In genomic region chr20:45021626-45022025, GRCh38 we compare ENCODE assay signal across 21 cellular contexts. TPM values are rescaled to one million over a fixed set of nuclear protein-coding genes. Genes with fewer than 3 reads are reported as not detected.
DNase-seq lines count a peak whose midpoint lies in the region; ATAC-seq and TF ChIP-seq lines count a peak whose summit lies in the region.
"Had no signal": no experiment of that assay in that cellular context is flagged by ENCODE, and none has a peak within 500 bp of the region (broad histone marks: within the 10 kb centered on the region; RNA-seq: fewer than 3 reads in every experiment).

No MANE protein-coding gene starts in this region.

- POLR2A ChIA-PET in SK-N-SH (lab: Yijun Ruan, JAX): no interaction called here

- no peak overlapping the region for H3K4me3 Mint-ChIP-seq in activated naive CD4-positive, alpha-beta T cell treated with anti-CD3 and anti-CD28 coated beads, Interleukin-2, amount 50 U/mL, for 24 hours
- no peak overlapping the region for H3K4me3 Mint-ChIP-seq in activated naive CD4-positive, alpha-beta T cell treated with anti-CD3 and anti-CD28 coated beads, Interleukin-2, amount 10 ng/mL, durations not matched to agents 7 days and 5 days
- H3K4me3 Mint-ChIP-seq in activated naive CD8-positive, alpha-beta T cell treated with anti-CD3 and anti-CD28 coated beads, Interleukin-2, amount 50 U/mL, for 24 hours: no peak overlapping the region
- H3K4me3 Mint-ChIP-seq in nephron: no peak overlapping the region

- H3K36me3 ChIP-seq in SK-N-SH (replicated peaks in 1 of 2; ENCODE audit: control insufficient read depth in 1 of 2, insufficient read depth in 2 of 2, low read length in 1 of 2): peaks cover 29 to 35% of the 10 kb centered on the region in 2 experiments

- no peak overlapping the region for H3K4me3 ChIP-seq in SK-N-SH (ENCODE audit: low read depth in 2 of 2, low read length in 1 of 2)
- H3K4me3 ChIP-seq: BLaER1 treated with 17β-estradiol and CSF1 and Interleukin-3, amounts not matched to agents 10 nM and 100 nM; GM23248; Peyer's patch had no signal

- H4K20me1 ChIP-seq in SK-N-SH (ENCODE audit: insufficient read depth): no peaks in the 10 kb centered on the region

- H3K4me1 ChIP-seq in SK-N-SH (ENCODE audit: control insufficient read depth in 1 of 2, insufficient read depth in 2 of 2, low read depth in 1 of 2, low read length in 1 of 2): peaks cover 12% of the 10 kb centered on the region in 2 experiments
- H3K4me1 ChIP-seq: BLaER1 treated with 17β-estradiol and CSF1 and Interleukin-3, amounts not matched to agents 10 nM and 100 nM; Peyer's patch had no signal

- no peaks in the 10 kb centered on the region for H3K9me3 Mint-ChIP-seq in activated naive CD4-positive, alpha-beta T cell treated with anti-CD3 and anti-CD28 coated beads, Interleukin-2, amount 50 U/mL, for 24 hours
- H3K9me3 Mint-ChIP-seq in activated naive CD4-positive, alpha-beta T cell treated with anti-CD3 and anti-CD28 coated beads, Interleukin-2, amount 10 ng/mL, durations not matched to agents 7 days and 5 days: no peaks in the 10 kb centered on the region
- no peaks in the 10 kb centered on the region for H3K9me3 Mint-ChIP-seq in activated naive CD8-positive, alpha-beta T cell treated with anti-CD3 and anti-CD28 coated beads, Interleukin-2, amount 50 U/mL, for 24 hours
- no peaks in the 10 kb centered on the region for H3K9me3 Mint-ChIP-seq in nephron

- peaks cover 30% of the 10 kb centered on the region for H3K36me3 Mint-ChIP-seq in activated naive CD4-positive, alpha-beta T cell treated with anti-CD3 and anti-CD28 coated beads, Interleukin-2, amount 50 U/mL, for 24 hours
- peaks cover 43% of the 10 kb centered on the region for H3K36me3 Mint-ChIP-seq in activated naive CD4-positive, alpha-beta T cell treated with anti-CD3 and anti-CD28 coated beads, Interleukin-2, amount 10 ng/mL, durations not matched to agents 7 days and 5 days
- H3K36me3 Mint-ChIP-seq in activated naive CD8-positive, alpha-beta T cell treated with anti-CD3 and anti-CD28 coated beads, Interleukin-2, amount 50 U/mL, for 24 hours (ENCODE audit: low read depth): peaks cover 79% of the 10 kb centered on the region
- peaks cover 19% of the 10 kb centered on the region for H3K36me3 Mint-ChIP-seq in nephron (ENCODE audit: low read depth)

- peaks cover 86% of the 10 kb centered on the region for H3K4me1 Mint-ChIP-seq in activated naive CD4-positive, alpha-beta T cell treated with anti-CD3 and anti-CD28 coated beads, Interleukin-2, amount 50 U/mL, for 24 hours
- peaks cover 4% of the 10 kb centered on the region for H3K4me1 Mint-ChIP-seq in activated naive CD4-positive, alpha-beta T cell treated with anti-CD3 and anti-CD28 coated beads, Interleukin-2, amount 10 ng/mL, durations not matched to agents 7 days and 5 days
- H3K4me1 Mint-ChIP-seq in activated naive CD8-positive, alpha-beta T cell treated with anti-CD3 and anti-CD28 coated beads, Interleukin-2, amount 50 U/mL, for 24 hours: peaks cover 62% of the 10 kb centered on the region
- peaks cover 36% of the 10 kb centered on the region for H3K4me1 Mint-ChIP-seq in nephron

- no peak for TF ChIP-seq RAD21 in SK-N-SH (IDR thresholded peaks at IDR 0.05; ENCODE audit: low read length)

- no peaks in the 10 kb centered on the region for H3K27me3 ChIP-seq in SK-N-SH (ENCODE audit: insufficient read depth)
- H3K27me3 ChIP-seq: BLaER1 treated with 17β-estradiol and CSF1 and Interleukin-3, amounts not matched to agents 10 nM and 100 nM; Peyer's patch had no signal

- H2AFZ ChIP-seq in SK-N-SH (ENCODE audit: low read depth): no peak overlapping the region
- H2AFZ ChIP-seq: GM23248 had no signal

- no peaks in the 10 kb centered on the region for H3K27me3 Mint-ChIP-seq in activated naive CD4-positive, alpha-beta T cell treated with anti-CD3 and anti-CD28 coated beads, Interleukin-2, amount 50 U/mL, for 24 hours
- H3K27me3 Mint-ChIP-seq in activated naive CD4-positive, alpha-beta T cell treated with anti-CD3 and anti-CD28 coated beads, Interleukin-2, amount 10 ng/mL, durations not matched to agents 7 days and 5 days: no peaks in the 10 kb centered on the region
- no peaks in the 10 kb centered on the region for H3K27me3 Mint-ChIP-seq in activated naive CD8-positive, alpha-beta T cell treated with anti-CD3 and anti-CD28 coated beads, Interleukin-2, amount 50 U/mL, for 24 hours
- H3K27me3 Mint-ChIP-seq in nephron (ENCODE audit: low read depth): no peaks in the 10 kb centered on the region

- CTCF ChIA-PET in activated naive CD4-positive, alpha-beta T cell treated with anti-CD3 and anti-CD28 coated beads, Interleukin-2, amount 10 ng/mL, durations not matched to agents 7 days and 5 days (lab: Charles Lee): no interaction called here
- CTCF ChIA-PET in SK-N-SH (lab: Yijun Ruan, JAX): interaction anchor here (0.7 to 3.6 kb wide), 5 partner anchors 10 to 90 kb away, joined by 3 to 24 read pairs (median 4); no protein-coding TSS in a partner anchor

- H3K27ac Mint-ChIP-seq in activated naive CD4-positive, alpha-beta T cell treated with anti-CD3 and anti-CD28 coated beads, Interleukin-2, amount 50 U/mL, for 24 hours: peak overlapping the region; percentile 60
- no peak overlapping the region for H3K27ac Mint-ChIP-seq in activated naive CD4-positive, alpha-beta T cell treated with anti-CD3 and anti-CD28 coated beads, Interleukin-2, amount 10 ng/mL, durations not matched to agents 7 days and 5 days
- H3K27ac Mint-ChIP-seq in activated naive CD8-positive, alpha-beta T cell treated with anti-CD3 and anti-CD28 coated beads, Interleukin-2, amount 50 U/mL, for 24 hours: peak overlapping the region; percentile 32
- peak overlapping the region in 2 of 3 experiments; percentile 55 to 72 for H3K27ac Mint-ChIP-seq in nephron

- H3K4me2 ChIP-seq in SK-N-SH: no peak overlapping the region
- H3K4me2 ChIP-seq: BLaER1 treated with 17β-estradiol and CSF1 and Interleukin-3, amounts not matched to agents 10 nM and 100 nM had no signal

- 26% methylated on average over 2 of the region's 2 CpGs for WGBS in SK-N-SH (ENCODE audit: low lambda C conversion rate)

- H3F3A ChIP-seq in SK-N-SH (replicated peaks; ENCODE audit: insufficient read depth): peaks cover 21% of the 10 kb centered on the region

- TF ChIP-seq EP300 in SK-N-SH (IDR thresholded peaks at IDR 0.05; ENCODE audit: borderline replicate concordance in 1 of 2, low read depth in 1 of 2, low read length in 1 of 2): no peak

- TF ChIP-seq CTCF in SK-N-SH (IDR thresholded peaks at IDR 0.05): no peak
- TF ChIP-seq CTCF in nephron (IDR thresholded peaks at IDR 0.05; ENCODE audit: unreplicated experiment in 3 of 3): no peak

- no peaks in the 10 kb centered on the region for H3K9me2 ChIP-seq in SK-N-SH

- H3K79me2 ChIP-seq in SK-N-SH (ENCODE audit: insufficient read depth): peaks cover 16% of the 10 kb centered on the region; the same call in 1 of the 2 replicates

- H3K27ac ChIP-seq in SK-N-SH (ENCODE audit: low read depth in 2 of 2, low read length in 1 of 2): peak overlapping the region; percentile 21 to 22; a peak in 3 of 4 replicates
- H3K27ac ChIP-seq: BLaER1 treated with 17β-estradiol and CSF1 and Interleukin-3, amounts not matched to agents 10 nM and 100 nM; GM23248; HL-60; KMS-11; Peyer's patch had no signal

- H3K9me3 ChIP-seq in SK-N-SH: no peaks in the 10 kb centered on the region
- H3K9me3 ChIP-seq: BLaER1 treated with 17β-estradiol and CSF1 and Interleukin-3, amounts not matched to agents 10 nM and 100 nM; Peyer's patch had no signal

- DNase-seq in activated naive CD4-positive, alpha-beta T cell treated with anti-CD3 and anti-CD28 coated beads, Interleukin-2, amount 10 ng/mL, durations not matched to agents 7 days and 5 days: no peak
- DNase-seq in SK-N-SH (no peak), EL (no peak), NCI-H2227 (lab: John Stamatoyannopoulos, UW; ENCODE audit: unreplicated experiment) (no peak)
- no peak for DNase-seq in activated naive CD8-positive, alpha-beta T cell treated with anti-CD3 and anti-CD28 coated beads, Interleukin-2, amount 50 U/mL, for 24 hours
- DNase-seq: DMS153; GF-D8; GM23248; HCEC 1CT; MV-4-11; NCI-H1417 treated with DMSO at 0.1 percent for 48 hours; NCI-H1930; NCI-H526 treated with DMSO at 0.1 percent for 48 hours; NK-92 treated with Interleukin-12 subunit alpha and Interleukin-12 subunit beta, amount 100 ng/mL, for 24 hours; Peyer's patch had no signal

- no peak for ATAC-seq in activated naive CD8-positive, alpha-beta T cell treated with anti-CD3 and anti-CD28 coated beads, Interleukin-2, amount 50 U/mL, for 24 hours
- no peak for ATAC-seq in GM18873 (IDR thresholded peaks at IDR 0.05; ENCODE audit: low FRiP score, unreplicated experiment)

- H3K9ac ChIP-seq in SK-N-SH: no peak overlapping the region
- H3K9ac ChIP-seq: BLaER1 treated with 17β-estradiol and CSF1 and Interleukin-3, amounts not matched to agents 10 nM and 100 nM; GM23248; KMS-11 had no signal

TF ChIP-seq in SK-N-SH, 30 proteins besides CTCF, POLR2A, EP300 and RAD21:
- TF ChIP-seq YY1 (IDR thresholded peaks at IDR 0.05; ENCODE audit: low read depth): no peak
- TF ChIP-seq JUND (IDR thresholded peaks at IDR 0.05): 0 out of 2 replicates have a peak, but pooled peaks have one; percentile 9
- TF ChIP-seq TCF12 (IDR thresholded peaks at IDR 0.05): peak; percentile 23; the same call in 1 of the 2 replicates
- TF ChIP-seq PBX3 (IDR thresholded peaks at IDR 0.05): no peak
- no peak for TF ChIP-seq MAX (IDR thresholded peaks at IDR 0.05; ENCODE audit: low read depth)

RNA-seq across cellular contexts. Expression of gene STK4, which starts 55.3 kb away (rescaled TPM):
- polyA plus RNA-seq in SK-N-SH (2012; rRNA removed): 11.4 and 17.2 TPM in 2 replicates
- 14.5 and 16.3 TPM in 2 replicates for polyA plus RNA-seq in SK-N-SH (2012; cell fraction: cytosol; rRNA removed)
- polyA plus RNA-seq in SK-N-SH (2012; cell fraction: nucleus; rRNA removed): 15.2 and 23.4 TPM in 2 replicates
